In the genomic region with DNA sequence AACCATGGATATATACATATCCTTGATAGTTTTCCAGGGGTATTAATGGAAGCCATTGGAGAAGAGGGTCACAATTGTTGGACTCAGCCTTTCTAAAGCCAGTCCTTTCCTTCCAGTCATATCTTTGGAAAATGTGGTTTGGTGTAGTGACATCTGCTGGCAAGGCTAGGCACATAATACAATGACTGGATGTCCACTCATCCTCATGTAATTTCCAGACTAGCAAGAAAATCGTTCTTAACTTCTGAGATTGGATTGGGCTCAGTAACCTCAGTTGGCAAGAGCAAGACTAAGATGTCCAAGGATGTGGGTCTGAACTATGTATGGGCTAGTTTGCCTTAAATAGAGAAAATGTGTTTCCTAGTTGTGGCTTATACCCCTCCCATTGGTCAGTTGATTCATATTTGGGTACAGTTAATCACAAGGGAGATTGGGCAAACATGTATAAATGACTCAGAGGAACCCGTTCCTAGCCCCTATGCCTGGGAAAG, we compare ENCODE assay signal across 7 cellular contexts. TPM values are rescaled to one million over a fixed set of nuclear protein-coding genes. Genes with fewer than 3 reads are reported as not detected.
DNase-seq lines count a peak whose midpoint lies in the region; ATAC-seq, FAIRE-seq and TF ChIP-seq lines count a peak whose summit lies in the region.

No MANE protein-coding gene starts in this region.

- H3K4me3 Mint-ChIP-seq in HFFc6 = no peak overlapping the region
- H3K4me3 Mint-ChIP-seq in effector memory CD8-positive, alpha-beta T cell = no peak overlapping the region
- H3K4me3 Mint-ChIP-seq in naive thymus-derived CD4-positive, alpha-beta T cell = no peak overlapping the region
- no peak overlapping the region for H3K4me3 Mint-ChIP-seq in activated T-helper 1 cell treated with anti-CD3 and anti-CD28 coated beads, Interleukin-12 subunit alpha, Interleukin-12 subunit beta, Interleukin-2, Interleukin-4 antibody, amounts not matched to agents 30 ng/mL and 10 ng/mL and 1 ng/mL, durations not matched to agents 14 hours and 24 hours and 36 hours

- peak; percentile 41 for FAIRE-seq in RCC 7860 (lab: Jason Lieb, UNC)

- POLR2A ChIA-PET in naive thymus-derived CD4-positive, alpha-beta T cell (lab: Charles Lee) = interaction anchor here (0.9 to 1.7 kb wide), 6 partner anchors 9 to 71 kb away, joined by 3 to 16 read pairs (median 6); partner anchors contain the start of genes FAM117A and KAT7

- peak; percentile 80 for TF ChIP-seq CTCF in HFFc6 (IDR thresholded peaks at IDR 0.05)

- H3K4me1 ChIP-seq in naive thymus-derived CD4-positive, alpha-beta T cell (ENCODE audit: control insufficient read depth in 2 of 2, insufficient read depth in 2 of 2, low read length in 2 of 2) = no peaks in the 10 kb centered on the region

- peak; percentile 72 for DNase-seq in DMS53 (lab: John Stamatoyannopoulos, UW)
- DNase-seq in HFFc6 = peak; percentile 87
- DNase-seq in RCC 7860 (ENCODE audit: low spot score) = peak; percentile 53
- peak in 1 of 3 experiments; percentile 9 for DNase-seq in effector memory CD8-positive, alpha-beta T cell
- DNase-seq in naive thymus-derived CD4-positive, alpha-beta T cell = peak in 4 of 9 donors; percentile 14 to 33 (median 24)
- no peak for DNase-seq in activated T-helper 1 cell treated with anti-CD3 and anti-CD28 coated beads, Interleukin-12 subunit alpha, Interleukin-12 subunit beta, Interleukin-2, Interleukin-4 antibody, amounts not matched to agents 30 ng/mL and 10 ng/mL and 1 ng/mL, durations not matched to agents 14 hours and 24 hours and 36 hours (ENCODE audit: low spot score)

- no peak overlapping the region for H3K27ac ChIP-seq in naive thymus-derived CD4-positive, alpha-beta T cell (ENCODE audit: low read depth, low read length)

- H3K9me3 Mint-ChIP-seq in HFFc6 = no peaks in the 10 kb centered on the region
- no peaks in the 10 kb centered on the region for H3K9me3 Mint-ChIP-seq in effector memory CD8-positive, alpha-beta T cell
- no peaks in the 10 kb centered on the region for H3K9me3 Mint-ChIP-seq in naive thymus-derived CD4-positive, alpha-beta T cell
- no peaks in the 10 kb centered on the region for H3K9me3 Mint-ChIP-seq in activated T-helper 1 cell treated with anti-CD3 and anti-CD28 coated beads, Interleukin-12 subunit alpha, Interleukin-12 subunit beta, Interleukin-2, Interleukin-4 antibody, amounts not matched to agents 30 ng/mL and 10 ng/mL and 1 ng/mL, durations not matched to agents 14 hours and 24 hours and 36 hours

- H3K9me3 ChIP-seq in naive thymus-derived CD4-positive, alpha-beta T cell (ENCODE audit: control insufficient read depth in 2 of 3, low read length in 3 of 3) = no peaks in the 10 kb centered on the region

- H3K36me3 ChIP-seq in naive thymus-derived CD4-positive, alpha-beta T cell (ENCODE audit: control insufficient read depth in 2 of 3, insufficient read depth in 3 of 3, low read length in 3 of 3) = no peaks in the 10 kb centered on the region

- peak; percentile 37 for ATAC-seq in effector memory CD8-positive, alpha-beta T cell (replicated peaks)
- ATAC-seq in naive thymus-derived CD4-positive, alpha-beta T cell = peak; percentile 62
- ATAC-seq in HG02885 (IDR thresholded peaks at IDR 0.05; ENCODE audit: poor library complexity, unreplicated experiment) = no peak

- H3K4me3 ChIP-seq in naive thymus-derived CD4-positive, alpha-beta T cell (ENCODE audit: low read length) = no peak overlapping the region

- CTCF ChIA-PET in naive thymus-derived CD4-positive, alpha-beta T cell (lab: Charles Lee) = interaction anchor here (0.5 to 1.1 kb wide), 5 partner anchors 40 to 210 kb away, joined by 3 read pairs; no protein-coding TSS in a partner anchor

- H3K4me1 Mint-ChIP-seq in HFFc6 (ENCODE audit: low read depth) = peaks cover 37% of the 10 kb centered on the region
- peaks cover 2 to 5% of the 10 kb centered on the region in 2 donors for H3K4me1 Mint-ChIP-seq in effector memory CD8-positive, alpha-beta T cell (ENCODE audit: low read depth in 2 of 2)
- peaks cover 0 to 11% (median 5%) of the 10 kb centered on the region in 7 donors for H3K4me1 Mint-ChIP-seq in naive thymus-derived CD4-positive, alpha-beta T cell
- H3K4me1 Mint-ChIP-seq in activated T-helper 1 cell treated with anti-CD3 and anti-CD28 coated beads, Interleukin-12 subunit alpha, Interleukin-12 subunit beta, Interleukin-2, Interleukin-4 antibody, amounts not matched to agents 30 ng/mL and 10 ng/mL and 1 ng/mL, durations not matched to agents 14 hours and 24 hours and 36 hours (ENCODE audit: low read depth) = peaks cover 11% of the 10 kb centered on the region

- intact Hi-C loops in naive thymus-derived CD4-positive, alpha-beta T cell (cut with micrococcal nuclease) = loop anchor here (1.0 to 10.0 kb wide), 5 partner anchors 17 to 885 kb away; partner anchors contain the start of genes ATP5MC1 (in 1 of the 2) and PHB1 (in 1 of the 2)
- intact Hi-C loops in activated T-helper 1 cell treated with anti-CD3 and anti-CD28 coated beads, Interleukin-12 subunit alpha, Interleukin-12 subunit beta, Interleukin-2, Interleukin-4 antibody, amounts not matched to agents 30 ng/mL and 10 ng/mL and 1 ng/mL, durations not matched to agents 14 hours and 24 hours and 36 hours (cut with micrococcal nuclease) = loop anchor here (1.0 kb wide), 1 partner anchor 211 kb away; no protein-coding TSS in a partner anchor

- H3K27me3 ChIP-seq in naive thymus-derived CD4-positive, alpha-beta T cell (ENCODE audit: control insufficient read depth in 2 of 2, insufficient read depth in 2 of 2, low read length in 2 of 2) = no peaks in the 10 kb centered on the region

- H3K27ac Mint-ChIP-seq in HFFc6 = peak overlapping the region; percentile 70
- H3K27ac Mint-ChIP-seq in effector memory CD8-positive, alpha-beta T cell = no peak overlapping the region
- no peak overlapping the region for H3K27ac Mint-ChIP-seq in naive thymus-derived CD4-positive, alpha-beta T cell
- no peak overlapping the region for H3K27ac Mint-ChIP-seq in activated T-helper 1 cell treated with anti-CD3 and anti-CD28 coated beads, Interleukin-12 subunit alpha, Interleukin-12 subunit beta, Interleukin-2, Interleukin-4 antibody, amounts not matched to agents 30 ng/mL and 10 ng/mL and 1 ng/mL, durations not matched to agents 14 hours and 24 hours and 36 hours

- H3K36me3 Mint-ChIP-seq in HFFc6 (ENCODE audit: low read depth) = no peaks in the 10 kb centered on the region
- no peaks in the 10 kb centered on the region for H3K36me3 Mint-ChIP-seq in effector memory CD8-positive, alpha-beta T cell (ENCODE audit: insufficient read depth)
- H3K36me3 Mint-ChIP-seq in naive thymus-derived CD4-positive, alpha-beta T cell = no peaks in the 10 kb centered on the region
- no peaks in the 10 kb centered on the region for H3K36me3 Mint-ChIP-seq in activated T-helper 1 cell treated with anti-CD3 and anti-CD28 coated beads, Interleukin-12 subunit alpha, Interleukin-12 subunit beta, Interleukin-2, Interleukin-4 antibody, amounts not matched to agents 30 ng/mL and 10 ng/mL and 1 ng/mL, durations not matched to agents 14 hours and 24 hours and 36 hours (ENCODE audit: low read depth)

- H3K27me3 Mint-ChIP-seq in HFFc6 (ENCODE audit: insufficient read depth) = peaks cover 10% of the 10 kb centered on the region
- H3K27me3 Mint-ChIP-seq in effector memory CD8-positive, alpha-beta T cell = no peaks in the 10 kb centered on the region
- peaks cover 0 to 7% (median 0%) of the 10 kb centered on the region in 5 donors for H3K27me3 Mint-ChIP-seq in naive thymus-derived CD4-positive, alpha-beta T cell
- H3K27me3 Mint-ChIP-seq in activated T-helper 1 cell treated with anti-CD3 and anti-CD28 coated beads, Interleukin-12 subunit alpha, Interleukin-12 subunit beta, Interleukin-2, Interleukin-4 antibody, amounts not matched to agents 30 ng/mL and 10 ng/mL and 1 ng/mL, durations not matched to agents 14 hours and 24 hours and 36 hours (ENCODE audit: insufficient read depth) = peaks cover 5% of the 10 kb centered on the region

RNA-seq across cellular contexts. Expression of gene KAT7, which starts 8.7 kb away (rescaled TPM):
- 10 to 100 TPM; 35.3 to 45.5 (median 36.5) TPM for total RNA-seq in HFFc6 (2021; fragmentation: NEBNext Ultra II Directional; extraction: Animal tissue kit (Norgen Biotek cat#: 25700))
- total RNA-seq in naive thymus-derived CD4-positive, alpha-beta T cell = 100 to 1,000 TPM in 4 of 5 experiments, 10 to 100 TPM in 1; 85.6 to 195 (median 132) TPM
- 10 to 100 TPM; 39.2 to 54.8 TPM for polyA plus RNA-seq in naive thymus-derived CD4-positive, alpha-beta T cell
- 68.5 and 71.1 TPM in 2 replicates for total RNA-seq in activated T-helper 1 cell treated with anti-CD3 and anti-CD28 coated beads, Interleukin-12 subunit alpha, Interleukin-12 subunit beta, Interleukin-2, Interleukin-4 antibody, amounts not matched to agents 30 ng/mL and 10 ng/mL and 1 ng/mL, durations not matched to agents 14 hours and 24 hours and 36 hours

RNA-seq across cellular contexts. Expression of gene FAM117A, which starts 15.8 kb away (rescaled TPM):
- 1 to 10 TPM in 1 of 6 experiments, under 1 TPM in 5; 0.23 to 1.1 (median 0.57) TPM for total RNA-seq in HFFc6 (2021; fragmentation: NEBNext Ultra II Directional; extraction: Animal tissue kit (Norgen Biotek cat#: 25700))
- total RNA-seq in naive thymus-derived CD4-positive, alpha-beta T cell = 10 to 100 TPM; 31.8 to 99.1 (median 58.5) TPM
- polyA plus RNA-seq in naive thymus-derived CD4-positive, alpha-beta T cell = 10 to 100 TPM; 47.2 to 59.0 TPM
- 13.9 and 14.8 TPM in 2 replicates for total RNA-seq in activated T-helper 1 cell treated with anti-CD3 and anti-CD28 coated beads, Interleukin-12 subunit alpha, Interleukin-12 subunit beta, Interleukin-2, Interleukin-4 antibody, amounts not matched to agents 30 ng/mL and 10 ng/mL and 1 ng/mL, durations not matched to agents 14 hours and 24 hours and 36 hours
